Comparison of ENCODE assay signal across 23 cellular contexts in the genomic region with DNA sequence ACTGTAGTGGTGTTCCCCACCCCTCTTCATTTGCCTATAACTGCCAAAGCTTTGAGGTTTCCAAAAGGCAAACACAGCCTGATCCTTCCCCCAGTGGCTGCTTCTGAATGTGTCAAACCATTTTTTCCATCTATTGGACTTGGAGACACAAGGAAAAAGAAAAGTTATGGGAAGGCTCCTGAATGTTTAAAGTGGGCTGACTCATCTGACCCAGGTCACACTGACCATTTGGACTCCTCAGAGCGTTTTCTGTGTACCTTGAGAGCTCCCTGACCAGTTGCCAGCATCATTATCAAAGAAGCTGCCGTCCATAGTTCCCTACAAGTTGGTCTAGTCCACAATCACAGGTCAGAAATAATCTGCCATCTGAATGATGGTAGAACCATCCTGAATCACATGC.
"Had no signal": no experiment of that assay in that cellular context is flagged by ENCODE, and none has a peak within 500 bp of the region (broad histone marks: within the 10 kb centered on the region; RNA-seq: fewer than 3 reads in every experiment).

No MANE protein-coding gene starts in this region.

- H3K4me3 Mint-ChIP-seq: activated B cell treated with CpG ODN at 0.5 μM for 24 hours; activated CD4-positive, alpha-beta memory T cell treated with anti-CD3 and anti-CD28 coated beads for 36 hours; activated naive CD8-positive, alpha-beta T cell; endodermal cell; neural crest cell; stimulated activated effector memory CD8-positive, alpha-beta T cell treated with anti-CD3 and anti-CD28 coated beads, Interleukin-12 subunit alpha, Interleukin-12 subunit beta, amount 100 ng/mL, for 72 hours had no signal

- H3K27ac ChIP-seq: dorsolateral prefrontal cortex, epithelial cell of prostate, gastroesophageal sphincter, left lung, prostate gland, right lobe of liver, stomach, thoracic aorta, upper lobe of right lung had no signal

- H3K36me3 Mint-ChIP-seq: activated CD4-positive, alpha-beta memory T cell treated with anti-CD3 and anti-CD28 coated beads for 36 hours; activated naive CD8-positive, alpha-beta T cell; stimulated activated effector memory CD8-positive, alpha-beta T cell treated with anti-CD3 and anti-CD28 coated beads, Interleukin-12 subunit alpha, Interleukin-12 subunit beta, amount 100 ng/mL, for 72 hours had no signal

- H3K27me3 Mint-ChIP-seq: activated B cell treated with CpG ODN at 0.5 μM for 24 hours; activated CD4-positive, alpha-beta memory T cell treated with anti-CD3 and anti-CD28 coated beads for 36 hours; activated naive CD8-positive, alpha-beta T cell had no signal

- H3K4me3 ChIP-seq: dorsolateral prefrontal cortex, gastroesophageal sphincter, heart left ventricle, left lung, prostate gland, right lobe of liver, stomach, thoracic aorta, upper lobe of right lung had no signal

- H3K27me3 ChIP-seq: dorsolateral prefrontal cortex, gastroesophageal sphincter, heart left ventricle, left lung, right lobe of liver, stomach, upper lobe of right lung had no signal

- H3K36me3 ChIP-seq: gastroesophageal sphincter, heart left ventricle, left lung, prostate gland, right lobe of liver, stomach, thoracic aorta, upper lobe of right lung had no signal

- H3K9me3 Mint-ChIP-seq: endodermal cell had no signal

- ATAC-seq: gastroesophageal sphincter; heart left ventricle; left lung; right lobe of liver; stimulated activated effector memory CD8-positive, alpha-beta T cell treated with anti-CD3 and anti-CD28 coated beads, Interleukin-12 subunit alpha, Interleukin-12 subunit beta, amount 100 ng/mL, for 72 hours; upper lobe of right lung had no signal

- H3K9me3 ChIP-seq: gastroesophageal sphincter, left lung, prostate gland, right lobe of liver, stomach, thoracic aorta, upper lobe of right lung had no signal

- H3K27ac Mint-ChIP-seq: activated B cell treated with CpG ODN at 0.5 μM for 24 hours; activated CD4-positive, alpha-beta memory T cell treated with anti-CD3 and anti-CD28 coated beads for 36 hours; activated naive CD8-positive, alpha-beta T cell; endodermal cell; stimulated activated effector memory CD8-positive, alpha-beta T cell treated with anti-CD3 and anti-CD28 coated beads, Interleukin-12 subunit alpha, Interleukin-12 subunit beta, amount 100 ng/mL, for 72 hours had no signal

- H3K4me1 Mint-ChIP-seq: activated B cell treated with CpG ODN at 0.5 μM for 24 hours; neural crest cell; stimulated activated effector memory CD8-positive, alpha-beta T cell treated with anti-CD3 and anti-CD28 coated beads, Interleukin-12 subunit alpha, Interleukin-12 subunit beta, amount 100 ng/mL, for 72 hours had no signal

- DNase-seq: activated B cell treated with CpG ODN at 0.5 μM for 24 hours; activated CD4-positive, alpha-beta memory T cell treated with anti-CD3 and anti-CD28 coated beads for 36 hours; activated CD4-positive, alpha-beta T cell treated with anti-CD3 and anti-CD28 coated beads for 4 hours; activated T-cell treated with anti-CD3 and anti-CD28 coated beads for 4 hours; dorsolateral prefrontal cortex; endodermal cell; heart left ventricle; kidney; left lung; right lobe of liver; small intestine; stimulated activated CD4-positive, alpha-beta T cell treated with anti-CD3 and anti-CD28 coated beads, Interleukin-4, amount 100 ng/mL, for 24 hours; stomach; T-helper 1 cell; T-helper 9 cell; upper lobe of right lung had no signal

- H3K4me1 ChIP-seq: gastroesophageal sphincter, left lung, prostate gland, right lobe of liver, stomach, upper lobe of right lung had no signal
